ENCODE assay signal across 20 cellular contexts in genomic region chr4:47217884-47218283, GRCh38.
"Had no signal": no experiment of that assay in that cellular context is flagged by ENCODE, and none has a peak within 500 bp of the region (broad histone marks: within the 10 kb centered on the region; RNA-seq: fewer than 3 reads in every experiment).

No MANE protein-coding gene starts in this region.

- ATAC-seq: gastrocnemius medialis; heart right ventricle; left cardiac atrium; left lung; left ventricle myocardium superior; lower lobe of right lung; mucosa of descending colon; naive thymus-derived CD8-positive, alpha-beta T cell had no signal

- H3K36me3 ChIP-seq: esophagus muscularis mucosa, gastrocnemius medialis, heart right ventricle, left lung, lower lobe of right lung had no signal

- DNase-seq: dermis blood vessel endothelial cell; dorsolateral prefrontal cortex; effector CD4-positive, alpha-beta T cell; effector memory CD4-positive, alpha-beta T cell; foreskin melanocyte; gastrocnemius medialis; glutamatergic neuron; head of caudate nucleus; heart right ventricle; hippocampal formation; left cardiac atrium; left lung; left ventricle myocardium superior; lower lobe of right lung; mucosa of descending colon; naive B cell; naive thymus-derived CD8-positive, alpha-beta T cell had no signal

- H3K27me3 ChIP-seq: dorsolateral prefrontal cortex, esophagus muscularis mucosa, gastrocnemius medialis, heart right ventricle, left lung had no signal

- H3K4me1 ChIP-seq: esophagus muscularis mucosa, gastrocnemius medialis, heart right ventricle, left lung, lower lobe of right lung had no signal

- H3K9me3 ChIP-seq: esophagus muscularis mucosa, gastrocnemius medialis, heart right ventricle, left lung, lower lobe of right lung, mucosa of descending colon had no signal

- H3K4me3 ChIP-seq: coronary artery, dorsolateral prefrontal cortex, esophagus muscularis mucosa, gastrocnemius medialis, heart right ventricle, left lung, lower lobe of right lung, mucosa of descending colon had no signal

- H3K27ac Mint-ChIP-seq: mesothelial cell of epicardium; naive B cell; naive thymus-derived CD8-positive, alpha-beta T cell had no signal

- H3K4me3 Mint-ChIP-seq: mesothelial cell of epicardium; naive B cell; naive thymus-derived CD8-positive, alpha-beta T cell had no signal

- H3K36me3 Mint-ChIP-seq: mesothelial cell of epicardium; naive B cell; naive thymus-derived CD8-positive, alpha-beta T cell had no signal

- H3K4me1 Mint-ChIP-seq: naive B cell; naive thymus-derived CD8-positive, alpha-beta T cell had no signal

- H3K27ac ChIP-seq: coronary artery, dorsolateral prefrontal cortex, esophagus muscularis mucosa, gastrocnemius medialis, heart right ventricle, left lung, lower lobe of right lung had no signal
